In genomic region chr4:67700119-67700873, GRCh38 we compare ENCODE assay signal across 8 cellular contexts. TPM values are rescaled to one million over a fixed set of nuclear protein-coding genes. Genes with fewer than 3 reads are reported as not detected.
DNase-seq lines count a peak whose midpoint lies in the region; ATAC-seq and TF ChIP-seq lines count a peak whose summit lies in the region.

No MANE protein-coding gene starts in this region.

- DNase-seq in DMS114 treated with DMSO at 0.1 percent for 48 hours (lab: John Stamatoyannopoulos, UW; ENCODE audit: unreplicated experiment) (peak; percentile 4), GM19238 (ENCODE audit: insufficient read length, low spot score) (peak; percentile 10), HL-60 (ENCODE audit: low read depth in 1 of 2, low spot score in 1 of 2) (peak in 1 of 2 experiments; percentile 19), foreskin keratinocyte (peak in 1 of 2 donors; percentile 43)
- DNase-seq in stimulated activated CD4-positive, alpha-beta T cell treated with anti-CD3 and anti-CD28 coated beads, Interleukin-4, amount 100 ng/mL, for 24 hours: no peak

- H3K4me3 ChIP-seq in HL-60 (replicated peaks; ENCODE audit: insufficient read depth, low read length) (peak overlapping the region; percentile 94), WI38 (ENCODE audit: low read depth, low read length) (peak overlapping the region; percentile 94), parathyroid adenoma (ENCODE audit: low read depth, low read length) (peak overlapping the region; percentile 91)

- H2AFZ ChIP-seq in parathyroid adenoma: peak overlapping the region; percentile 84

- H3K9me3 ChIP-seq in parathyroid adenoma (ENCODE audit: control insufficient read depth, low read length): no peaks in the 10 kb centered on the region

- peak; percentile 39 for ATAC-seq in foreskin keratinocyte
- no peak for ATAC-seq in GM21737 (IDR thresholded peaks at IDR 0.05; ENCODE audit: unreplicated experiment)

- peaks cover 2% of the 10 kb centered on the region for H3K79me2 ChIP-seq in parathyroid adenoma

- no peaks in the 10 kb centered on the region for H3K27me3 ChIP-seq in HL-60 (ENCODE audit: insufficient read depth, poor library complexity, severe bottlenecking)
- no peaks in the 10 kb centered on the region for H3K27me3 ChIP-seq in foreskin keratinocyte
- no peaks in the 10 kb centered on the region for H3K27me3 ChIP-seq in parathyroid adenoma (ENCODE audit: control insufficient read depth, insufficient read depth, low read length)

- no peaks in the 10 kb centered on the region for H3K36me3 ChIP-seq in parathyroid adenoma (ENCODE audit: control insufficient read depth, insufficient read depth, low read length)

- TF ChIP-seq CTCF in HL-60 (IDR thresholded peaks at IDR 0.05; ENCODE audit: insufficient read depth, low read length): no peak
- no peak for TF ChIP-seq CTCF in WI38 (IDR thresholded peaks at IDR 0.05; ENCODE audit: low read depth, low read length)
- TF ChIP-seq CTCF in foreskin keratinocyte (conservative IDR thresholded peaks at IDR 0.05): no peak
- TF ChIP-seq CTCF in parathyroid adenoma (IDR thresholded peaks at IDR 0.05): no peak

- H3K4me1 ChIP-seq in foreskin keratinocyte (peaks cover 10% of the 10 kb centered on the region), parathyroid adenoma (no peaks in the 10 kb centered on the region)

- H3K9ac ChIP-seq in parathyroid adenoma: no peak overlapping the region

- H3K4me2 ChIP-seq in parathyroid adenoma (ENCODE audit: low read length): peak overlapping the region; percentile 93

- H3K27ac ChIP-seq in HL-60 (replicated peaks) (peak overlapping the region; percentile 91), foreskin keratinocyte (peak overlapping the region; percentile 99), parathyroid adenoma (peak overlapping the region; percentile 77)

RNA-seq across cellular contexts. Expression of gene UBA6, which starts 0.7 kb away (rescaled TPM):
- total RNA-seq in foreskin keratinocyte: 106 and 139 TPM in 2 replicates
- 9.2 and 9.7 TPM in 2 replicates for polyA plus RNA-seq in foreskin keratinocyte

RNA-seq across cellular contexts. Expression of gene GNRHR, which starts 53.9 kb away (rescaled TPM):
- not detected in 2 replicates for total RNA-seq in foreskin keratinocyte
- not detected in 2 replicates for polyA plus RNA-seq in foreskin keratinocyte
